Comparison of ENCODE assay signal across 17 cellular contexts in the genomic region with DNA sequence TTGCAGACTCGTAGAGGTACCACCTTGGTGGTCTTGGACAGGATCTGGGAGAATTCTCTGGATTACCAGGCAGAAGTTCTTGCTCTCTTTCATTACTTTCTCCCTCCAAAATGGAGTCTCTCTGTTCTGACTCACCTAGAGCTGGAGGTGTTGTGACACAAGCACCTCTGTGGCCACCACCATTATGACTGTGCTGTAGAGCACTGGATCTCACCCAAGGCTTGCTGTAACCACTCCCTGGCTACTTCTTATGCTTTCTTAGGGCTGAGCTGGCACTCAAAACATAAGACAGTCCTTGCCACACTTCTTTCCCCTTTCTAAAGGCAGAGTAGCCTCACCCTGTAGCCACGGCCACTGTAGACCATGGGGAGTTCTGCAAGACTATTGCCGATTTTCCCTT.
DNase-seq lines count a peak whose midpoint lies in the region; ATAC-seq, FAIRE-seq and TF ChIP-seq lines count a peak whose summit lies in the region.
"Had no signal": no experiment of that assay in that cellular context is flagged by ENCODE, and none has a peak within 500 bp of the region (broad histone marks: within the 10 kb centered on the region; RNA-seq: fewer than 3 reads in every experiment).

No MANE protein-coding gene starts in this region.

- no peak overlapping the region for H3K4me3 ChIP-seq in bronchial epithelial cell (ENCODE audit: low read depth, low read length)
- H3K4me3 ChIP-seq: PC-9 had no signal

- no peak overlapping the region for H3K27ac Mint-ChIP-seq in activated T-cell treated with anti-CD3 and anti-CD28 coated beads, Interleukin-2, amount 50 U/mL, for 72 hours
- H3K27ac Mint-ChIP-seq in HFFc6, result peak overlapping the region; percentile 62
- H3K27ac Mint-ChIP-seq: B cell; CD4-positive, alpha-beta memory T cell had no signal

- peak; percentile 73 for FAIRE-seq in bronchial epithelial cell (lab: Jason Lieb, UNC)
- FAIRE-seq: HepG2 had no signal

- no peaks in the 10 kb centered on the region for H3K4me1 Mint-ChIP-seq in activated T-cell treated with anti-CD3 and anti-CD28 coated beads, Interleukin-2, amount 50 U/mL, for 72 hours (ENCODE audit: low read depth)
- peaks cover 49% of the 10 kb centered on the region for H3K4me1 Mint-ChIP-seq in HFFc6 (ENCODE audit: low read depth)
- H3K4me1 Mint-ChIP-seq: B cell; CD4-positive, alpha-beta memory T cell had no signal

- peaks cover 3 to 7% of the 10 kb centered on the region in 2 donors for H3K9me3 Mint-ChIP-seq in activated T-cell treated with anti-CD3 and anti-CD28 coated beads, Interleukin-2, amount 50 U/mL, for 72 hours
- H3K9me3 Mint-ChIP-seq in HFFc6, result peaks cover 44% of the 10 kb centered on the region

- H3K36me3 ChIP-seq in bronchial epithelial cell (ENCODE audit: control insufficient read depth, insufficient read depth, low read length), result no peaks in the 10 kb centered on the region

- no peaks in the 10 kb centered on the region for H3K27me3 ChIP-seq in bronchial epithelial cell (ENCODE audit: control insufficient read depth, insufficient read depth, low read length)

- no peak overlapping the region for H3K4me3 Mint-ChIP-seq in activated T-cell treated with anti-CD3 and anti-CD28 coated beads, Interleukin-2, amount 50 U/mL, for 72 hours
- H3K4me3 Mint-ChIP-seq in HFFc6, result no peak overlapping the region
- H3K4me3 Mint-ChIP-seq: B cell; CD4-positive, alpha-beta memory T cell had no signal

- peak; percentile 6 to 27 for DNase-seq in activated T-cell treated with anti-CD3 and anti-CD28 coated beads, Interleukin-2, amount 50 U/mL, for 72 hours
- no peak for DNase-seq in activated T-cell treated with anti-CD3 and anti-CD28 coated beads, Interleukin-2, amount 50 U/mL, for 1 hour
- DNase-seq in HFFc6, result peak; percentile 45
- peak; percentile 85 for DNase-seq in bronchial epithelial cell (ENCODE audit: low read depth)
- peak; percentile 34 for DNase-seq in kidney tubule cell (ENCODE audit: low spot score)
- no peak for DNase-seq in activated gamma-delta T cell (lab: John Stamatoyannopoulos, UW)
- no peak for DNase-seq in T-helper 2 cell
- DNase-seq: CD4-positive, alpha-beta memory T cell; GOT3; NCI-H1105 treated with DMSO at 0.1 percent for 48 hours; NCI-H187; NCI-H446; NCI-H748 treated with DMSO at 0.1 percent for 48 hours; PC-9 had no signal

- ATAC-seq in activated T-cell treated with anti-CD3 and anti-CD28 coated beads, Interleukin-2, amount 50 U/mL, for 72 hours (replicated peaks in 1 of 2), result peak; percentile 83 to 86
- no peak for ATAC-seq in HG03565 (IDR thresholded peaks at IDR 0.05; ENCODE audit: unreplicated experiment)
- ATAC-seq: HepG2 had no signal

- TF ChIP-seq CTCF in HFFc6 (IDR thresholded peaks at IDR 0.05), result no peak
- TF ChIP-seq CTCF in bronchial epithelial cell (IDR thresholded peaks at IDR 0.05; ENCODE audit: insufficient read depth, low read length, severe bottlenecking), result no peak

- H3K36me3 Mint-ChIP-seq in activated T-cell treated with anti-CD3 and anti-CD28 coated beads, Interleukin-2, amount 50 U/mL, for 72 hours (ENCODE audit: insufficient read depth in 2 of 2), result peaks cover 5 to 12% of the 10 kb centered on the region in 2 donors
- H3K36me3 Mint-ChIP-seq in HFFc6 (ENCODE audit: low read depth), result peaks cover 55% of the 10 kb centered on the region
- H3K36me3 Mint-ChIP-seq: CD4-positive, alpha-beta memory T cell had no signal

- H3K27me3 Mint-ChIP-seq in activated T-cell treated with anti-CD3 and anti-CD28 coated beads, Interleukin-2, amount 50 U/mL, for 72 hours (ENCODE audit: low read depth), result peaks cover 58% of the 10 kb centered on the region
- H3K27me3 Mint-ChIP-seq in HFFc6 (ENCODE audit: insufficient read depth), result no peaks in the 10 kb centered on the region

Comparison
In these comparisons a context has a peak if more than half of its experiments do, and no peak if none do; other contexts are left out.
1. DNase-seq: peak in activated T-cell treated with anti-CD3 and anti-CD28 coated beads, Interleukin-2, amount 50 U/mL, for 72 hours (2 of 2), HFFc6 (single experiment), bronchial epithelial cell (single experiment) and kidney tubule cell (single experiment); none in activated T-cell treated with anti-CD3 and anti-CD28 coated beads, Interleukin-2, amount 50 U/mL, for 1 hour (single experiment), activated gamma-delta T cell (single experiment) and T-helper 2 cell (0 of 5).